ENCODE assay signal across 20 cellular contexts in genomic region chr18:14124689-14125088, GRCh38.
"Had no signal": no experiment of that assay in that cellular context is flagged by ENCODE, and none has a peak within 500 bp of the region (broad histone marks: within the 10 kb centered on the region; RNA-seq: fewer than 3 reads in every experiment).

No MANE protein-coding gene starts in this region.

- ATAC-seq: activated naive CD8-positive, alpha-beta T cell treated with anti-CD3 and anti-CD28 coated beads, Interleukin-2, amount 50 U/mL, for 24 hours; activated T-cell treated with anti-CD3 and anti-CD28 coated beads, Interleukin-2, amount 50 U/mL, for 72 hours; body of pancreas; foreskin keratinocyte; left cardiac atrium; natural killer cell treated with Interleukin-12 subunit alpha and Interleukin-12 subunit beta and Interleukin-15 and Interleukin-18, amount 100 ng/mL, for 72 hours; right cardiac atrium had no signal

- H3K27ac ChIP-seq: body of pancreas, cardiac muscle cell, foreskin keratinocyte, hepatocyte, neutrophil, ovary, tibial artery, WERI-Rb-1 had no signal

- H3K4me1 ChIP-seq: body of pancreas, foreskin keratinocyte, tibial artery had no signal

- H3K27me3 ChIP-seq: body of pancreas, cardiac muscle cell, foreskin keratinocyte, hepatocyte, neutrophil, ovary, tibial artery had no signal

- H3K4me3 ChIP-seq: body of pancreas, cardiac muscle cell, hepatocyte, ovary, tibial artery had no signal

- FAIRE-seq: TTC549 had no signal

- DNase-seq: activated CD4-positive, alpha-beta T cell treated with anti-CD3 and anti-CD28 coated beads, Interleukin-2, amount 50 U/mL, for 4 hours; activated effector memory CD4-positive, alpha-beta T cell treated with anti-CD3 and anti-CD28 coated beads, Interleukin-2, amount 50 U/mL, for 16 hours; activated naive CD4-positive, alpha-beta T cell treated with anti-CD3 and anti-CD28 coated beads, Interleukin-2, amount 10 ng/mL, durations not matched to agents 7 days and 5 days; activated naive CD8-positive, alpha-beta T cell treated with anti-CD3 and anti-CD28 coated beads, Interleukin-2, amount 50 U/mL, for 24 hours; activated T-cell treated with anti-CD3 and anti-CD28 coated beads, Interleukin-2, amount 50 U/mL, for 72 hours; body of pancreas; foreskin keratinocyte; islet precursor cell; left cardiac atrium; ovary; right cardiac atrium; stimulated activated CD4-positive, alpha-beta T cell treated with anti-CD3 and anti-CD28 coated beads, Interleukin-1b, Interleukin-23, amount 100 ng/mL, for 48 hours; T-helper 1 cell; tibial artery; WERI-Rb-1 had no signal

- H3K9me3 ChIP-seq: body of pancreas, neutrophil, ovary, tibial artery had no signal

- H3K36me3 ChIP-seq: cardiac muscle cell, neutrophil, ovary, WERI-Rb-1 had no signal
